In genomic region chr6:156977527-156978291, GRCh38 we compare ENCODE assay signal across 7 cellular contexts.
DNase-seq lines count a peak whose midpoint lies in the region; ATAC-seq and TF ChIP-seq lines count a peak whose summit lies in the region.

No MANE protein-coding gene starts in this region.

- ATAC-seq in sciatic nerve (peak; percentile 93), GM21360 (IDR thresholded peaks at IDR 0.05; ENCODE audit: unreplicated experiment) (no peak), HG02610 (IDR thresholded peaks at IDR 0.05; ENCODE audit: unreplicated experiment) (no peak)

- TF ChIP-seq CTCF in epithelial cell of esophagus (IDR thresholded peaks at IDR 0.05; ENCODE audit: insufficient read depth, low read depth, low read length, missing control alignments) = no peak

- intact Hi-C loops in sciatic nerve (cut with DNase I) = no loop called here

- DNase-seq in H4 (ENCODE audit: low spot score) (peak; percentile 64), NCI-H446 treated with DMSO at 0.1 percent for 48 hours (lab: John Stamatoyannopoulos, UW) (peak; percentile 27), epithelial cell of esophagus (ENCODE audit: low read depth) (peak; percentile 59), sciatic nerve (ENCODE audit: low spot score) (no peak), NCI-H2196 treated with DMSO at 0.1 percent for 48 hours (lab: John Stamatoyannopoulos, UW; ENCODE audit: unreplicated experiment) (no peak)

- no peak overlapping the region for H3K4me3 ChIP-seq in epithelial cell of esophagus (ENCODE audit: low read length)

Comparison
In these comparisons a context has a peak if more than half of its experiments do, and no peak if none do; other contexts are left out.
1. DNase-seq: peak in H4 (single experiment), NCI-H446 treated with DMSO at 0.1 percent for 48 hours (single experiment) and epithelial cell of esophagus (single experiment); none in sciatic nerve (single experiment) and NCI-H2196 treated with DMSO at 0.1 percent for 48 hours (single experiment).